Comparison of ENCODE assay signal across 8 cellular contexts in the genomic region with DNA sequence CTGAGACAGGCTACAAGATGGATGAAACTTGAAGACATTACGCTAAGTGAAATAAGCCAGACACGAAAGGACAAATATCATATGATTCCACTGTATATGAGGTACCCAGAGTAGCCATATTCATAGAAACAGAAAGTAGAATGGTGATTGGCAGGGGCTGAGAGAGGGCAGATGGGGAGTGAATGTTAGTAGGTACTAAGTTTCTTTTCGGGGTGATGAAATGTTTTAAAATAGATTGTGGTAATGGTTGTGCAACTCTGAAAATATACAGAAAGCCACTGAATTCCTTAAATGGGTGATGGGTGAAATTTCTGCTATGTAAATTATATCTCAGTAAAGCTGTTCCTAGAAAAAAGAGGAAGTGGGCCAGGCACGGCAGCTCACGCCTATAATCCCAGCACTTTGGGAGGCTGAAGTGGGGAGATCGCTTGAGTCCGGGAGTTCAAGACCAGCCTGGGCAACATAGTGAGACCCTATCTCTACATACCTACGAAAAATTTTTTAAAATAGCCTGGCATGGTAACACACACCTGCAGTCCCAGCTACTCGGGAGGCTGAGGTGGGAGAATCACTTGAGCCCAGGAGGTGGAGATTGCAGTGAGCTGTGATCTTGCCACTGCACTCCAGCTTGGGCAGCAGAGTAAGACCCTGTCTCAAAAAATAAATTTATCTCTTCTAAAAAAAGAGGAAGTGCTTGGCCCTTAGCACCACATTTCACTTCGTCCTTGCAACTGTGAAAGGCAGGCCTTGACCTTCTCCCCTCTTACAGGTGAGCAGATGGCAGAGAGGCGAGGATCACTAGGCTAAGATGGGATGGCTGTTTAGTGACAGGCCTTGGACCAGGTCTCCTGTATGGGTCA. TPM values are rescaled to one million over a fixed set of nuclear protein-coding genes. Genes with fewer than 3 reads are reported as not detected.
DNase-seq lines count a peak whose midpoint lies in the region; ATAC-seq and TF ChIP-seq lines count a peak whose summit lies in the region.

No MANE protein-coding gene starts in this region.

- no peaks in the 10 kb centered on the region for H3K79me2 ChIP-seq in SK-N-SH (ENCODE audit: insufficient read depth)

- no peaks in the 10 kb centered on the region; a peak in 1 of 4 replicates for H3K4me1 ChIP-seq in SK-N-SH (ENCODE audit: control insufficient read depth in 1 of 2, insufficient read depth in 2 of 2, low read depth in 1 of 2, low read length in 1 of 2)

- DNase-seq in AG08395 (ENCODE audit: low spot score): peak; percentile 87
- no peak for DNase-seq in SK-N-SH
- peak; percentile 92 for DNase-seq in fibroblast of gingiva (ENCODE audit: low read depth)
- DNase-seq in posterior vena cava (ENCODE audit: low spot score): peak; percentile 84
- DNase-seq in NCI-H69 (lab: John Stamatoyannopoulos, UW): no peak
- DNase-seq in NCI-H2029 (lab: John Stamatoyannopoulos, UW): no peak

- H3K9me2 ChIP-seq in SK-N-SH: no peaks in the 10 kb centered on the region

- H3K27ac ChIP-seq in SK-N-SH (ENCODE audit: low read depth in 2 of 2, low read length in 1 of 2): no peak overlapping the region

- H4K20me1 ChIP-seq in SK-N-SH (ENCODE audit: insufficient read depth): no peaks in the 10 kb centered on the region

- H3K27me3 ChIP-seq in SK-N-SH (ENCODE audit: insufficient read depth): no peaks in the 10 kb centered on the region

- 89% methylated on average over 11 of the region's 11 CpGs for WGBS in SK-N-SH (ENCODE audit: low lambda C conversion rate)

- H3K4me2 ChIP-seq in SK-N-SH: no peak overlapping the region

- no peak for TF ChIP-seq CTCF in SK-N-SH (IDR thresholded peaks at IDR 0.05)

- H3F3A ChIP-seq in SK-N-SH (replicated peaks; ENCODE audit: insufficient read depth): no peaks in the 10 kb centered on the region

- no peak overlapping the region for H3K9ac ChIP-seq in SK-N-SH

- TF ChIP-seq EP300 in SK-N-SH (IDR thresholded peaks at IDR 0.05; ENCODE audit: borderline replicate concordance in 1 of 2, low read depth in 1 of 2, low read length in 1 of 2): no peak

- CTCF ChIA-PET in SK-N-SH (lab: Yijun Ruan, JAX): interaction anchor here (1.0 to 5.1 kb wide), 2 partner anchors 26 to 196 kb away, joined by 4 to 22 read pairs; partner anchors contain the start of gene RAB13

- no peak overlapping the region for H3K4me3 ChIP-seq in SK-N-SH (ENCODE audit: low read depth in 2 of 2, low read length in 1 of 2)

- intact Hi-C loops in posterior vena cava (cut with DNase I): loop anchor here (10.0 kb wide), 2 partner anchors 154 to 194 kb away; partner anchors contain the start of genes DENND4B (in 1 of the 2) and RAB13 (in 1 of the 2)

- POLR2A ChIA-PET in SK-N-SH (lab: Yijun Ruan, JAX): no interaction called here

- TF ChIP-seq RAD21 in SK-N-SH (IDR thresholded peaks at IDR 0.05; ENCODE audit: low read length): no peak

- H3K36me3 ChIP-seq in SK-N-SH (replicated peaks in 1 of 2; ENCODE audit: control insufficient read depth in 1 of 2, insufficient read depth in 2 of 2, low read length in 1 of 2): no peaks in the 10 kb centered on the region

- no peaks in the 10 kb centered on the region for H3K9me3 ChIP-seq in SK-N-SH

- H2AFZ ChIP-seq in SK-N-SH (ENCODE audit: low read depth): peak overlapping the region; percentile 4; the same call in 1 of the 2 replicates

- ATAC-seq in GM18870 (IDR thresholded peaks at IDR 0.05; ENCODE audit: unreplicated experiment): peak; percentile 90
- peak; percentile 77 for ATAC-seq in HG03064 (IDR thresholded peaks at IDR 0.05; ENCODE audit: low read depth, unreplicated experiment)

TF ChIP-seq in SK-N-SH, 30 proteins besides CTCF, POLR2A, EP300 and RAD21:
- no peak for TF ChIP-seq RFX5 (IDR thresholded peaks at IDR 0.05; ENCODE audit: low read length)
- no peak for TF ChIP-seq CHD2 (IDR thresholded peaks at IDR 0.05; ENCODE audit: low read length, partially characterized antibody)

RNA-seq across cellular contexts. Expression of gene SLC27A3, which starts 16.0 kb away (rescaled TPM):
- 7.6 and 9.0 TPM in 2 replicates for polyA plus RNA-seq in SK-N-SH (2012; rRNA removed)
- 3.8 and 4.0 TPM in 2 replicates for polyA plus RNA-seq in SK-N-SH (2012; cell fraction: cytosol; rRNA removed)
- 46.8 and 48.2 TPM in 2 replicates for polyA plus RNA-seq in SK-N-SH (2012; cell fraction: nucleus; rRNA removed)
- total RNA-seq in posterior vena cava: 10 to 100 TPM; 60.5 to 64.5 TPM

Comparison
In these comparisons a context has a peak if more than half of its experiments do, and no peak if none do; other contexts are left out.
1. DNase-seq: peak in AG08395 (single experiment), fibroblast of gingiva (single experiment) and posterior vena cava (single experiment); none in SK-N-SH (single experiment), NCI-H69 (single experiment) and NCI-H2029 (single experiment).